ENCODE assay signal across 8 cellular contexts in genomic region chr1:230310381-230311163, GRCh38.
DNase-seq lines count a peak whose midpoint lies in the region; ATAC-seq and TF ChIP-seq lines count a peak whose summit lies in the region.

No MANE protein-coding gene starts in this region.

- H3K36me3 ChIP-seq in BJ (ENCODE audit: control insufficient read depth, insufficient read depth, low read length): no peaks in the 10 kb centered on the region
- no peaks in the 10 kb centered on the region for H3K36me3 ChIP-seq in ascending aorta
- H3K36me3 ChIP-seq in sigmoid colon: no peaks in the 10 kb centered on the region

- H3K27ac ChIP-seq in ascending aorta (no peak overlapping the region), right cardiac atrium (ENCODE audit: low read length) (no peak overlapping the region), sigmoid colon (no peak overlapping the region)

- intact Hi-C loops in ascending aorta (cut with DNase I) (loop anchor here (1.0 to 5.0 kb wide), 2 partner anchors 93 to 649 kb away; no protein-coding TSS in a partner anchor), right cardiac atrium (cut with DNase I) (loop anchor here (2.0 to 10.0 kb wide), 3 partner anchors 646 to 650 kb away; no protein-coding TSS in a partner anchor), sigmoid colon (cut with DNase I) (loop anchor here (1.0 to 5.0 kb wide), 2 partner anchors 243 to 649 kb away; partner anchors contain the start of gene GALNT2)

- TF ChIP-seq EP300 in sigmoid colon (IDR thresholded peaks at IDR 0.05): no peak

- H3K27me3 ChIP-seq in BJ (ENCODE audit: control insufficient read depth, insufficient read depth, low read length): peaks cover 2% of the 10 kb centered on the region; the same call in 1 of the 2 replicates
- H3K27me3 ChIP-seq in ascending aorta: no peaks in the 10 kb centered on the region
- no peaks in the 10 kb centered on the region for H3K27me3 ChIP-seq in right cardiac atrium (ENCODE audit: control insufficient read depth, insufficient read depth)
- no peaks in the 10 kb centered on the region for H3K27me3 ChIP-seq in sigmoid colon

- ATAC-seq in GM21367 (IDR thresholded peaks at IDR 0.05; ENCODE audit: unreplicated experiment) (peak; percentile 44), right cardiac atrium (peak; percentile 86 to 88), HG03571 (IDR thresholded peaks at IDR 0.05; ENCODE audit: unreplicated experiment) (no peak)

- H3K4me1 ChIP-seq in ascending aorta: peaks cover 0 to 2% of the 10 kb centered on the region in 2 donors
- no peaks in the 10 kb centered on the region for H3K4me1 ChIP-seq in right cardiac atrium (ENCODE audit: control insufficient read depth, insufficient read depth, low read length)
- peaks cover 0 to 2% (median 0%) of the 10 kb centered on the region in 4 donors for H3K4me1 ChIP-seq in sigmoid colon

- no peak for DNase-seq in BJ (ENCODE audit: low read depth)
- DNase-seq in NCI-H128 (lab: John Stamatoyannopoulos, UW; ENCODE audit: unreplicated experiment): peak; percentile 62
- peak; percentile 58 for DNase-seq in T-helper 9 cell
- DNase-seq in ascending aorta (ENCODE audit: low spot score in 2 of 2): peak in 1 of 2 donors; percentile 89
- DNase-seq in right cardiac atrium: peak; percentile 78 to 92 (median 86)
- DNase-seq in sigmoid colon: peak; percentile 89

- H3K9me3 ChIP-seq in ascending aorta (no peaks in the 10 kb centered on the region), right cardiac atrium (ENCODE audit: control insufficient read depth, low read length) (no peaks in the 10 kb centered on the region), sigmoid colon (no peaks in the 10 kb centered on the region)

- CTCF ChIA-PET in BJ (lab: Yijun Ruan, JAX): interaction anchor here (0.6 to 2.2 kb wide), 11 partner anchors 10 to 752 kb away, joined by 3 to 14 read pairs (median 3); partner anchors contain the start of gene ABCB10

- TF ChIP-seq CTCF in BJ (IDR thresholded peaks at IDR 0.05; ENCODE audit: insufficient read depth, low read depth, low read length): peak; percentile 92
- TF ChIP-seq CTCF in ascending aorta (IDR thresholded peaks at IDR 0.05): peak; percentile 86 to 93 (median 90)
- peak; percentile 74 to 93 (median 86) for TF ChIP-seq CTCF in sigmoid colon (IDR thresholded peaks at IDR 0.05)

- no peak for TF ChIP-seq POLR2A in sigmoid colon (IDR thresholded peaks at IDR 0.05)

- WGBS in right cardiac atrium: 33% methylated on average over 14 of the region's 14 CpGs
- WGBS in sigmoid colon, 2 donors: 32 to 37% methylated on average over 14 of the region's 14 CpGs

- POLR2A ChIA-PET in BJ (lab: Charles Lee): no interaction called here

- H3K4me3 ChIP-seq in BJ (ENCODE audit: low read depth, low read length) (no peak overlapping the region), ascending aorta (no peak overlapping the region), right cardiac atrium (ENCODE audit: low read length) (no peak overlapping the region), sigmoid colon (no peak overlapping the region)
